Comparison of ENCODE assay signal across 13 cellular contexts in genomic region chr7:145986248-145986874, GRCh38.
"Had no signal": no experiment of that assay in that cellular context is flagged by ENCODE, and none has a peak within 500 bp of the region (broad histone marks: within the 10 kb centered on the region; RNA-seq: fewer than 3 reads in every experiment).

No MANE protein-coding gene starts in this region.

- ATAC-seq: right cardiac atrium; stimulated activated naive B cell treated with anti-CD40 and anti-IgM and Interleukin-4, amounts not matched to agents 10 μg/mL and 1 μg/mL and 100 μg/mL, for 72 hours had no signal

- H3K27ac ChIP-seq: cardiac muscle cell, dorsolateral prefrontal cortex, skin epidermis, transverse colon had no signal

- H3K9me3 ChIP-seq: transverse colon had no signal

- H3K4me1 ChIP-seq: transverse colon had no signal

- H3K27me3 ChIP-seq: transverse colon had no signal

- H3K4me3 ChIP-seq: cardiac muscle cell, dorsolateral prefrontal cortex, skin epidermis, transverse colon had no signal

- DNase-seq: activated CD4-positive, CD25-positive, alpha-beta regulatory T cell treated with anti-CD3 and anti-CD28 coated beads, Interleukin-2, amount 50 U/mL, for 72 hours; activated naive CD4-positive, alpha-beta T cell treated with anti-CD3 and anti-CD28 coated beads for 36 hours; dorsolateral prefrontal cortex; kidney glomerular epithelial cell; nephron progenitor cell; occipital lobe; right cardiac atrium; stimulated activated CD4-positive, alpha-beta T cell treated with anti-CD3 and anti-CD28 coated beads, Interleukin-15, amount 100 ng/mL, for 24 hours; stimulated activated CD4-positive, alpha-beta T cell treated with anti-CD3 and anti-CD28 coated beads, Interleukin-4, amount 100 ng/mL, for 1 hour; stimulated activated naive B cell treated with anti-CD40 and anti-IgM and Interleukin-4, amounts not matched to agents 10 μg/mL and 1 μg/mL and 100 μg/mL, for 72 hours; transverse colon had no signal

- H3K36me3 ChIP-seq: cardiac muscle cell, transverse colon had no signal
